9 cellular contexts compared by ENCODE assay signal in genomic region chr11:6321356-6321755, GRCh38. TPM values are rescaled to one million over a fixed set of nuclear protein-coding genes. Genes with fewer than 3 reads are reported as not detected.
DNase-seq lines count a peak whose midpoint lies in the region; FAIRE-seq and TF ChIP-seq lines count a peak whose summit lies in the region.
"Had no signal": no experiment of that assay in that cellular context is flagged by ENCODE, and none has a peak within 500 bp of the region (broad histone marks: within the 10 kb centered on the region; RNA-seq: fewer than 3 reads in every experiment).

No MANE protein-coding gene starts in this region.

- TF ChIP-seq CTCF in A673 (conservative IDR thresholded peaks at IDR 0.05; ENCODE audit: low read depth, low read length) (no peak), PC-9 (conservative IDR thresholded peaks at IDR 0.05) (no peak), endothelial cell of umbilical vein (IDR thresholded peaks at IDR 0.05; ENCODE audit: extremely low read depth in 1 of 2, insufficient read depth in 1 of 2, low read depth in 1 of 2, low read length in 2 of 2) (no peak)

- POLR2A ChIA-PET in A673 (lab: Charles Lee; ENCODE audit: low non-redundant PET) = no interaction called here
- POLR2A ChIA-PET in PC-9 (lab: Charles Lee; ENCODE audit: unreplicated experiment) = no interaction called here
- POLR2A ChIA-PET in endothelial cell of umbilical vein (lab: Charles Lee) = interaction anchor here (0.6 kb wide), 1 partner anchor 56 kb away, joined by 4 read pairs; no protein-coding TSS in a partner anchor

- H3K9me3 ChIP-seq in A673 (ENCODE audit: low read depth, low read length, poor library complexity, severe bottlenecking) = no peaks in the 10 kb centered on the region
- no peaks in the 10 kb centered on the region for H3K9me3 ChIP-seq in PC-9 (ENCODE audit: insufficient read depth, low read depth)
- H3K9me3 ChIP-seq in endothelial cell of umbilical vein (replicated peaks; ENCODE audit: control insufficient read depth, insufficient read depth, low read length) = no peaks in the 10 kb centered on the region
- no peaks in the 10 kb centered on the region for H3K9me3 ChIP-seq in neuronal stem cell (replicated peaks in 1 of 2; ENCODE audit: control insufficient read depth in 2 of 2, insufficient read depth in 1 of 2, low read depth in 1 of 2, low read length in 2 of 2)

- DNase-seq in A673 (ENCODE audit: low spot score) (peak; percentile 15), PC-9 (no peak), endothelial cell of umbilical vein (ENCODE audit: low read depth, low spot score) (no peak), neuronal stem cell (ENCODE audit: low spot score) (no peak), dedifferentiated amniotic fluid mesenchymal stem cell (ENCODE audit: extremely low spot score) (no peak), globus pallidus (ENCODE audit: low spot score) (no peak), dermis blood vessel endothelial cell (no peak)
- no peak for DNase-seq in stimulated activated naive CD4-positive, alpha-beta T cell treated with Interleukin-2 at 50 U/mL for 16 hours (lab: John Stamatoyannopoulos, UW)
- DNase-seq: NCI-H2227 treated with DMSO at 0.1 percent for 48 hours had no signal

- WGBS in neuronal stem cell (ENCODE audit: extremely low coverage in 2 of 2, insufficient read length in 2 of 2, insufficient replicate concordance in 1 of 2), 2 donors = no CpG with 5 or more reads among the region's 12 CpGs

- peak overlapping the region; percentile 26 for H2BK12ac ChIP-seq in neuronal stem cell (ENCODE audit: low read length)

- H2AFZ ChIP-seq in PC-9 = no peak overlapping the region
- H2AFZ ChIP-seq in endothelial cell of umbilical vein (ENCODE audit: low read depth, low read length) = peak overlapping the region; percentile 20
- no peak overlapping the region for H2AFZ ChIP-seq in neuronal stem cell (ENCODE audit: low read length)

- H3K36me3 ChIP-seq in A673 (ENCODE audit: insufficient read depth, low read length, poor library complexity, severe bottlenecking) = no peaks in the 10 kb centered on the region
- H3K36me3 ChIP-seq in PC-9 (ENCODE audit: low read depth) = no peaks in the 10 kb centered on the region
- no peaks in the 10 kb centered on the region for H3K36me3 ChIP-seq in endothelial cell of umbilical vein (ENCODE audit: control insufficient read depth in 2 of 2, extremely low read depth in 1 of 2, insufficient read depth in 2 of 2, low read length in 2 of 2)
- no peaks in the 10 kb centered on the region for H3K36me3 ChIP-seq in neuronal stem cell (replicated peaks in 1 of 2; ENCODE audit: control insufficient read depth in 2 of 2, insufficient read depth in 2 of 2, low read length in 2 of 2)

- H3K27me3 ChIP-seq in A673 (replicated peaks; ENCODE audit: insufficient read depth, low read depth, low read length, poor library complexity) (no peaks in the 10 kb centered on the region), PC-9 (ENCODE audit: insufficient read depth, low read depth) (no peaks in the 10 kb centered on the region), endothelial cell of umbilical vein (ENCODE audit: control insufficient read depth in 2 of 2, insufficient read depth in 2 of 2, low read length in 2 of 2) (no peaks in the 10 kb centered on the region), neuronal stem cell (ENCODE audit: control insufficient read depth in 3 of 3, insufficient read depth in 3 of 3, low read depth in 1 of 3, low read length in 3 of 3) (peaks cover 0 to 33% (median 1%) of the 10 kb centered on the region in 3 experiments)

- H3K4ac ChIP-seq in neuronal stem cell (ENCODE audit: low read length) = no peak overlapping the region

- no peak overlapping the region for H2AK5ac ChIP-seq in neuronal stem cell (ENCODE audit: low read depth, low read length)

- H3K23ac ChIP-seq in neuronal stem cell (ENCODE audit: low read depth, low read length, poor library complexity) = no peak overlapping the region

- peak overlapping the region; percentile 74 for H3K18ac ChIP-seq in neuronal stem cell (ENCODE audit: low read length)

- intact Hi-C loops in A673 (cut with micrococcal nuclease; ENCODE audit: unreplicated experiment) = no loop called here
- intact Hi-C loops in PC-9 (cut with micrococcal nuclease; ENCODE audit: unreplicated experiment) = no loop called here
- intact Hi-C loops in endothelial cell of umbilical vein (cut with micrococcal nuclease) = loop anchor here (5.0 to 10.0 kb wide), 3 partner anchors 376 to 1283 kb away; partner anchors contain the start of genes TRIM22 and TRIM5

- CTCF ChIA-PET in A673 (lab: Charles Lee) (interaction anchor here (0.6 kb wide), 1 partner anchor 957 kb away, joined by 3 read pairs; no protein-coding TSS in a partner anchor), PC-9 (lab: Charles Lee) (interaction anchor here (2.8 kb wide), 1 partner anchor 42 kb away, joined by 7 read pairs; no protein-coding TSS in a partner anchor), endothelial cell of umbilical vein (lab: Charles Lee) (interaction anchor here (0.8 to 3.6 kb wide), 5 partner anchors 12 to 42 kb away, joined by 4 to 21 read pairs (median 5); no protein-coding TSS in a partner anchor)

- H3K4me3 ChIP-seq in A673 (ENCODE audit: low read depth, low read length, poor library complexity, severe bottlenecking) = no peak overlapping the region
- H3K4me3 ChIP-seq in PC-9 = no peak overlapping the region
- no peak overlapping the region for H3K4me3 ChIP-seq in endothelial cell of umbilical vein (replicated peaks in 1 of 3; ENCODE audit: insufficient read depth in 1 of 3, low read depth in 1 of 3, low read length in 3 of 3)
- H3K4me3 ChIP-seq in neuronal stem cell (ENCODE audit: low read length in 2 of 2) = no peak overlapping the region

- FAIRE-seq in endothelial cell of umbilical vein (lab: Jason Lieb, UNC) = no peak

- H3K4me1 ChIP-seq in A673 (ENCODE audit: insufficient read depth, low read length, poor library complexity, severe bottlenecking) = peaks cover 22% of the 10 kb centered on the region
- no peaks in the 10 kb centered on the region for H3K4me1 ChIP-seq in PC-9 (replicated peaks; ENCODE audit: insufficient read depth)
- peaks cover 42% of the 10 kb centered on the region for H3K4me1 ChIP-seq in endothelial cell of umbilical vein (ENCODE audit: control insufficient read depth, extremely low read depth, insufficient read depth, low read length)
- H3K4me1 ChIP-seq in neuronal stem cell (ENCODE audit: control insufficient read depth in 2 of 2, insufficient read depth in 1 of 2, low read depth in 1 of 2, low read length in 2 of 2) = peaks cover 0 to 29% of the 10 kb centered on the region in 2 donors

- H4K20me1 ChIP-seq in PC-9 (ENCODE audit: insufficient read depth) (no peaks in the 10 kb centered on the region), endothelial cell of umbilical vein (replicated peaks; ENCODE audit: control insufficient read depth, extremely low read depth, insufficient read depth, low read length) (no peaks in the 10 kb centered on the region)

- H3F3A ChIP-seq in PC-9 (ENCODE audit: insufficient read depth, low read depth) = no peaks in the 10 kb centered on the region

- no peak overlapping the region for H2BK15ac ChIP-seq in neuronal stem cell (ENCODE audit: low read length)

- no peaks in the 10 kb centered on the region for H3K9me1 ChIP-seq in endothelial cell of umbilical vein (replicated peaks; ENCODE audit: control insufficient read depth, extremely low read depth, insufficient read depth, low read length)

- H3K9ac ChIP-seq in endothelial cell of umbilical vein (replicated peaks; ENCODE audit: extremely low read depth, insufficient read depth, low read length) = peak overlapping the region; percentile 81
- H3K9ac ChIP-seq in neuronal stem cell (ENCODE audit: low read depth, low read length, poor library complexity) = no peak overlapping the region

- no peak overlapping the region for H3K14ac ChIP-seq in neuronal stem cell (ENCODE audit: low read length)

- no peak for TF ChIP-seq POLR2A in endothelial cell of umbilical vein (IDR thresholded peaks at IDR 0.05; ENCODE audit: low read depth, low read length)

- H4K8ac ChIP-seq in neuronal stem cell (ENCODE audit: low read depth, low read length) = no peak overlapping the region

- H3K79me1 ChIP-seq in neuronal stem cell (ENCODE audit: low read depth, low read length) = no peaks in the 10 kb centered on the region

- H3K9me2 ChIP-seq in PC-9 (ENCODE audit: insufficient read depth) = no peaks in the 10 kb centered on the region

- H4K91ac ChIP-seq in neuronal stem cell (ENCODE audit: low read depth, low read length, poor library complexity) = peak overlapping the region; percentile 10

- H3K79me2 ChIP-seq in PC-9 (ENCODE audit: low read depth) = no peaks in the 10 kb centered on the region
- peaks cover 12% of the 10 kb centered on the region for H3K79me2 ChIP-seq in endothelial cell of umbilical vein (ENCODE audit: control insufficient read depth, insufficient read depth, low read length)

- H2BK120ac ChIP-seq in neuronal stem cell (ENCODE audit: low read depth, low read length) = no peak overlapping the region

- dilution Hi-C loops in endothelial cell of umbilical vein (cut with MboI; ENCODE audit: extremely low pct_ligation_motif_present, low sequenced_read_pairs) = no loop called here

- H3K27ac ChIP-seq in A673 (ENCODE audit: low read depth, low read length, poor library complexity, severe bottlenecking) (peak overlapping the region; percentile 83), PC-9 (no peak overlapping the region), endothelial cell of umbilical vein (ENCODE audit: insufficient read depth, low read depth, low read length) (peak overlapping the region; percentile 83), neuronal stem cell (replicated peaks; ENCODE audit: low read length) (peak overlapping the region; percentile 96)

- TSS peak; percentile 69 for BruUV-seq in A673 (replicated peaks; lab: Mats Ljungman, UMichigan)
- TSS peak; percentile 45 for BruUV-seq in PC-9 (replicated peaks; lab: Mats Ljungman, UMichigan)
- BruUV-seq in endothelial cell of umbilical vein (replicated peaks; lab: Mats Ljungman, UMichigan) = TSS peak; percentile 45

- peak overlapping the region; percentile 96 for H2BK5ac ChIP-seq in neuronal stem cell (ENCODE audit: low read length)

- H3K4me2 ChIP-seq in PC-9 (no peak overlapping the region), endothelial cell of umbilical vein (ENCODE audit: insufficient read depth, low read length) (peak overlapping the region; percentile 92), neuronal stem cell (ENCODE audit: insufficient read depth, low read length, poor library complexity, severe bottlenecking) (no peak overlapping the region)

RNA-seq across cellular contexts. Expression of gene CAVIN3, which starts 1.1 kb away (rescaled TPM):
- 1.3 and 1.4 TPM in 2 replicates for total RNA-seq in A673 (2021)
- 25.7 and 26.0 TPM in 2 replicates for total RNA-seq in PC-9 (2021)
- total RNA-seq in endothelial cell of umbilical vein = 153 and 164 TPM in 2 replicates
- 221 and 241 TPM in 2 replicates for polyA plus RNA-seq in endothelial cell of umbilical vein
- polyA plus RNA-seq in endothelial cell of umbilical vein (2011; cell fraction: cytosol; rRNA removed) = 93.2 and 148 TPM in 2 replicates
- polyA plus RNA-seq in endothelial cell of umbilical vein (2011; cell fraction: nucleus; rRNA removed) = 50.3 and 61.3 TPM in 2 replicates
- 90.3 and 91.1 TPM in 2 replicates for polyA plus RNA-seq in endothelial cell of umbilical vein (2012)
- 21.3 and 31.6 TPM in 2 replicates for polyA minus RNA-seq in endothelial cell of umbilical vein
- polyA minus RNA-seq in endothelial cell of umbilical vein (2011; cell fraction: cytosol; rRNA and poly(A)+ RNA removed) = 14.2 TPM
- polyA minus RNA-seq in endothelial cell of umbilical vein (2011; cell fraction: nucleus; rRNA and poly(A)+ RNA removed) = 12.1 and 21.8 TPM in 2 replicates
- polyA plus RNA-seq in neuronal stem cell (2013, experiment 1 of 2) = 11.2 TPM
- polyA plus RNA-seq in neuronal stem cell (2013, experiment 2 of 2) = 11.2 TPM
- total RNA-seq in dermis blood vessel endothelial cell = 201 and 220 TPM in 2 replicates

Comparison
In these comparisons a context has a peak if more than half of its experiments do, and no peak if none do; other contexts are left out.
1. RNA of gene CAVIN3, which starts 1.1 kb away (total RNA-seq): 201 to 220 TPM in dermis blood vessel endothelial cell, 153 to 164 TPM in endothelial cell of umbilical vein and 25.7 to 26.0 TPM in PC-9; 1.3 to 1.4 TPM in A673; every median in the first group is over 10 times any median in the second.